9 cellular contexts compared by ENCODE assay signal in the genomic region with DNA sequence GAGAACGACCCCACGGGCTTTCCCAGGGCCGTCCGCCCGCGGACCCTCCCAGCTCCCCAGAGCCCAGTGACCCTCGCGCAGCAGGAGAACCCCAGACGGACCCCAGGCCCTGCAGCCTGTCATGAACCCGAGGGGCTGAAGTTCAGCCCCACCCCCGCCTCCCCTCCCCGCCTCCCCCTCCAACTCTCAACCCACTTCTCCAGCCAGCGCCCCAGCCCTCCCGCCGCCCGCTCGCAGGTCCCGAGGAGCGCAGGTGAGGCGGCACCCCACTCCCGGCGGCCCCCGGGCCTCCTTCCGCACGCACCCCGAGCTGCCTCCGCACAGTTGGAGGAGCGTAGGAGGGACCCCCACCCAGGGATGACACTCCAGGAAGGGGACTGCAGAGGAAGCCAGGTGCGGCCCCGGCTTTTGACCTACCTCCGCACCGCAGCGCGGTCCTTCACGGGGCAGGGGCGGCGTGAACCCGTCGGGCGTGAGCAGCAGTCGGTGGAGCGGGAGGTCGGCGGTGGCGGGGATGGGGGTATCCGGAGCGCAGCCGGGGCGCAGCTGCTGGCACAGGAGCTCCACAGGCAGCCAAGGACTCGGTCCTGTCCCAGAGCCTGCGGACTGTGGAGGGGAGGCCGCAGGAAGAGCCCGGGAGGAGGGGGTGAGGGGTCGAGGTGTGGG. TPM values are rescaled to one million over a fixed set of nuclear protein-coding genes. Genes with fewer than 3 reads are reported as not detected.
DNase-seq lines count a peak whose midpoint lies in the region; ATAC-seq and TF ChIP-seq lines count a peak whose summit lies in the region.
"Had no signal": no experiment of that assay in that cellular context is flagged by ENCODE, and none has a peak within 500 bp of the region (broad histone marks: within the 10 kb centered on the region; RNA-seq: fewer than 3 reads in every experiment).

Gene TMEM176A (plus strand): TSS at position 194 of the 666 bp plus-strand sequence. CDS start 782 bp downstream, outside the sequence.

- H3K4me1 ChIP-seq in ES-I3 (ENCODE audit: insufficient read depth, low read length) (no peaks in the 10 kb centered on the region), right atrium auricular region (peaks cover 0 to 30% of the 10 kb centered on the region in 2 donors), psoas muscle (no peaks in the 10 kb centered on the region)

- WGBS in psoas muscle, 3 donors, result 1 to 3% (median 2%) methylated on average over 38 to 54 of the region's 54 CpGs

- peak; percentile 43 to 67 for ATAC-seq in activated T-cell treated with anti-CD3 and anti-CD28 coated beads, Interleukin-2, amount 50 U/mL, for 72 hours (replicated peaks in 1 of 2)
- peak; percentile 19 to 57 (median 32) for ATAC-seq in psoas muscle
- ATAC-seq in HG02884 (IDR thresholded peaks at IDR 0.05; ENCODE audit: unreplicated experiment), result no peak
- ATAC-seq in HG03139 (IDR thresholded peaks at IDR 0.05; ENCODE audit: unreplicated experiment), result no peak

- intact Hi-C loops in psoas muscle (cut with DNase I), result no loop called here

- H3K4me1 Mint-ChIP-seq in activated T-cell treated with anti-CD3 and anti-CD28 coated beads, Interleukin-2, amount 50 U/mL, for 72 hours (ENCODE audit: low read depth), result no peaks in the 10 kb centered on the region

- peak within 1 kb of the TSS; percentile 69 to 74 for H3K4me3 ChIP-seq in right atrium auricular region
- peak within 1 kb of the TSS; percentile 61 for H3K4me3 ChIP-seq in psoas muscle

- H3K27me3 ChIP-seq in right atrium auricular region, result no peaks in the 10 kb centered on the region
- peaks cover 0 to 56% (median 7%) of the 10 kb centered on the region in 3 donors for H3K27me3 ChIP-seq in psoas muscle (ENCODE audit: insufficient read depth in 3 of 3, low read length in 2 of 3)

- no peak within 1 kb of the TSS for H3K27ac Mint-ChIP-seq in activated T-cell treated with anti-CD3 and anti-CD28 coated beads, Interleukin-2, amount 50 U/mL, for 72 hours

- H3K36me3 Mint-ChIP-seq in activated T-cell treated with anti-CD3 and anti-CD28 coated beads, Interleukin-2, amount 50 U/mL, for 72 hours (ENCODE audit: insufficient read depth in 2 of 2), result peaks cover 0 to 3% of the 10 kb centered on the region in 2 donors

- peaks cover 0 to 2% of the 10 kb centered on the region in 2 donors for H3K9me3 Mint-ChIP-seq in activated T-cell treated with anti-CD3 and anti-CD28 coated beads, Interleukin-2, amount 50 U/mL, for 72 hours

- H3K4me3 Mint-ChIP-seq in activated T-cell treated with anti-CD3 and anti-CD28 coated beads, Interleukin-2, amount 50 U/mL, for 72 hours, result peak within 1 kb of the TSS; percentile 58 to 73

- peak within 1 kb of the TSS; percentile 79 for H3K27ac ChIP-seq in right atrium auricular region
- H3K27ac ChIP-seq in psoas muscle, result no peak within 1 kb of the TSS

- no peak for TF ChIP-seq CTCF in right atrium auricular region (IDR thresholded peaks at IDR 0.05)
- TF ChIP-seq CTCF in psoas muscle (IDR thresholded peaks at IDR 0.05), result no peak

- peaks cover 48% of the 10 kb centered on the region for H3K27me3 Mint-ChIP-seq in activated T-cell treated with anti-CD3 and anti-CD28 coated beads, Interleukin-2, amount 50 U/mL, for 72 hours (ENCODE audit: low read depth)

- H3K9ac ChIP-seq in ES-I3 (ENCODE audit: low read depth, low read length), result peak within 1 kb of the TSS; percentile 28; the same call in 1 of the 2 replicates

- H3K9me3 ChIP-seq in ES-I3 (ENCODE audit: control insufficient read depth, insufficient read depth, low read length) (no peaks in the 10 kb centered on the region), right atrium auricular region (peaks cover 1 to 2% of the 10 kb centered on the region in 2 donors), psoas muscle (peaks cover under 1% of the 10 kb centered on the region)

- no peaks in the 10 kb centered on the region for H3K36me3 ChIP-seq in ES-I3 (ENCODE audit: insufficient read depth, low read length)
- H3K36me3 ChIP-seq in right atrium auricular region, result peaks cover 19% of the 10 kb centered on the region
- H3K36me3 ChIP-seq in psoas muscle (ENCODE audit: insufficient read depth in 1 of 2, low read depth in 1 of 2), result no peaks in the 10 kb centered on the region

- peak; percentile 18 to 24 for DNase-seq in activated T-cell treated with anti-CD3 and anti-CD28 coated beads, Interleukin-2, amount 50 U/mL, for 72 hours
- DNase-seq in right atrium auricular region (ENCODE audit: low spot score), result no peak
- peak in 1 of 2 donors; percentile 58 for DNase-seq in psoas muscle
- DNase-seq in NOMO-1 (lab: John Stamatoyannopoulos, UW; ENCODE audit: unreplicated experiment in 2 of 2), result no peak
- no peak for DNase-seq in NCI-H345 (lab: John Stamatoyannopoulos, UW)

RNA-seq across cellular contexts. Expression of gene TMEM176A, which starts in this region (rescaled TPM):
- total RNA-seq in activated T-cell treated with anti-CD3 and anti-CD28 coated beads, Interleukin-2, amount 50 U/mL, for 72 hours, result under 1 TPM; 0.24 to 0.30 TPM
- total RNA-seq in right atrium auricular region (100 to 1,000 TPM in 1 of 2 donors, 10 to 100 TPM in 1; 56.3 to 102 TPM), psoas muscle (10 to 100 TPM in 1 of 4 donors, 1 to 10 TPM in 3; 2.9 to 13.7 (median 4.2) TPM)
- polyA plus RNA-seq in psoas muscle, result 1 to 10 TPM; 2.3 to 3.2 (median 3.0) TPM
- total RNA-seq: fibroblast of villous mesenchyme had no signal

Comparison
In these comparisons a context has a peak if more than half of its experiments do, and no peak if none do; other contexts are left out.
1. Peak in DNase-seq and ATAC-seq in activated T-cell treated with anti-CD3 and anti-CD28 coated beads, Interleukin-2, amount 50 U/mL, for 72 hours; RNA of the gene not detected or under 1 TPM.
2. ATAC-seq: peak in psoas muscle (4 of 4); none in HG02884 (single experiment) and HG03139 (single experiment).